2 cellular contexts compared by ENCODE assay signal in the genomic region with DNA sequence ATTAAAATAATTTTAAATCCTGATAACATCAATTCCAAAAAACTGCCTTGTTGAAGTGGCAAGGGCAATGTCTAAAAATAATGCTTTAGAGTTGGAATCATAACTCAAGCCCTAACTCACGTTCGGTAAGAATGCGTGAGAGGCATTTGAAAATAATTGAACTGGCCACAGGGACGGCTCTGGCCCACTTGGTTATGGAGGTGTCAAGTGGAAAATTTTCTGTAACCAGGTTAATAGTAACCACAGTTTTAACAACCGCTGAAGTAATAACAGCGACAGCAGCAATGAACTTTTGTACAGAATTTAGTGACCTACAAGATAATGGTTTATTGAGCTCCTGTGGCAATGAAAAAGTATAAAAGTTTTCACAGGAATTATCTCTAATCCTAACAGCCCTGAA.
TF ChIP-seq lines count a peak whose summit lies in the region.

No MANE protein-coding gene starts in this region.

TF ChIP-seq in A549, 52 proteins besides CTCF, POLR2A, EP300 and RAD21 (continued from another document):
- TF ChIP-seq RNF2 (IDR thresholded peaks at IDR 0.05; ENCODE audit: borderline replicate concordance, low read depth) (no peak), ESRRA (IDR thresholded peaks at IDR 0.05; ENCODE audit: borderline replicate concordance, low read length) (no peak), RCOR1 (IDR thresholded peaks at IDR 0.05; ENCODE audit: low read depth, low read length) (no peak), FOXS1 (CRISPR knock-in tag; IDR thresholded peaks at IDR 0.05) (no peak)
- TF ChIP-seq, protein P1, sequence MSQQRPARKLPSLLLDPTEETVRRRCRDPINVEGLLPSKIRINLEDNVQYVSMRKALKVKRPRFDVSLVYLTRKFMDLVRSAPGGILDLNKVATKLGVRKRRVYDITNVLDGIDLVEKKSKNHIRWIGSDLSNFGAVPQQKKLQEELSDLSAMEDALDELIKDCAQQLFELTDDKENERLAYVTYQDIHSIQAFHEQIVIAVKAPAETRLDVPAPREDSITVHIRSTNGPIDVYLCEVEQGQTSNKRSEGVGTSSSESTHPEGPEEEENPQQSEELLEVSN (IDR thresholded peaks at IDR 0.05; ENCODE audit: borderline replicate concordance, low read depth), result no peak
TF ChIP-seq in A549: peak in this region for 0.

TF ChIP-seq in IMR-90, 13 proteins besides CTCF, POLR2A, EP300 and RAD21 (continued from another document):
- TF ChIP-seq MXI1 (IDR thresholded peaks at IDR 0.05; ENCODE audit: borderline replicate concordance, low read depth, low read length) (no peak), CHD1 (IDR thresholded peaks at IDR 0.05; ENCODE audit: low read depth, low read length) (no peak), CEBPB (IDR thresholded peaks at IDR 0.05; ENCODE audit: low read depth, low read length) (no peak), NFE2L2 (IDR thresholded peaks at IDR 0.05; ENCODE audit: low read depth, low read length) (no peak), RCOR1 (IDR thresholded peaks at IDR 0.05; ENCODE audit: insufficient replicate concordance, low read length) (no peak), BHLHE40 (IDR thresholded peaks at IDR 0.05; ENCODE audit: low read depth, low read length) (no peak), MAZ (IDR thresholded peaks at IDR 0.05; ENCODE audit: borderline replicate concordance, low read depth, low read length) (no peak)
- TF ChIP-seq, protein P2, sequence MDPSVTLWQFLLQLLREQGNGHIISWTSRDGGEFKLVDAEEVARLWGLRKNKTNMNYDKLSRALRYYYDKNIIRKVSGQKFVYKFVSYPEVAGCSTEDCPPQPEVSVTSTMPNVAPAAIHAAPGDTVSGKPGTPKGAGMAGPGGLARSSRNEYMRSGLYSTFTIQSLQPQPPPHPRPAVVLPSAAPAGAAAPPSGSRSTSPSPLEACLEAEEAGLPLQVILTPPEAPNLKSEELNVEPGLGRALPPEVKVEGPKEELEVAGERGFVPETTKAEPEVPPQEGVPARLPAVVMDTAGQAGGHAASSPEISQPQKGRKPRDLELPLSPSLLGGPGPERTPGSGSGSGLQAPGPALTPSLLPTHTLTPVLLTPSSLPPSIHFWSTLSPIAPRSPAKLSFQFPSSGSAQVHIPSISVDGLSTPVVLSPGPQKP (IDR thresholded peaks at IDR 0.05; ENCODE audit: borderline replicate concordance, low read depth, low read length), result no peak
